ENCODE assay signal across 24 cellular contexts in genomic region chr9:5574998-5575397, GRCh38. TPM values are rescaled to one million over a fixed set of nuclear protein-coding genes. Genes with fewer than 3 reads are reported as not detected.
DNase-seq lines count a peak whose midpoint lies in the region; ATAC-seq, FAIRE-seq and TF ChIP-seq lines count a peak whose summit lies in the region.
"Had no signal": no experiment of that assay in that cellular context is flagged by ENCODE, and none has a peak within 500 bp of the region (broad histone marks: within the 10 kb centered on the region; RNA-seq: fewer than 3 reads in every experiment).

No MANE protein-coding gene starts in this region.

- H3K4me3 Mint-ChIP-seq in dendritic cell treated with granulocyte-macrophage colony-stimulating factor and Interleukin-4, amounts not matched to agents 40 ng/mL and 50 ng/mL, for 4 days = no peak overlapping the region
- H3K4me3 Mint-ChIP-seq: activated naive CD8-positive, alpha-beta T cell treated with anti-CD3 and anti-CD28 coated beads, Interleukin-2, amount 10 ng/mL, durations not matched to agents 7 days and 5 days; activated T-helper 17 cell treated with anti-CD3 and anti-CD28 coated beads, Interleukin-2, amount 50 U/mL, for 72 hours; neural crest cell; type B pancreatic cell had no signal

- no peaks in the 10 kb centered on the region for H3K27me3 ChIP-seq in foreskin keratinocyte
- H3K27me3 ChIP-seq: body of pancreas, Peyer's patch, stomach had no signal

- no peak overlapping the region for H3K4me3 ChIP-seq in GM12865 (ENCODE audit: low read depth, low read length)
- H3K4me3 ChIP-seq: body of pancreas, Peyer's patch, psoas muscle, stomach had no signal

- H3K36me3 Mint-ChIP-seq in dendritic cell treated with granulocyte-macrophage colony-stimulating factor and Interleukin-4, amounts not matched to agents 40 ng/mL and 50 ng/mL, for 4 days (ENCODE audit: low read depth) = peaks cover 65% of the 10 kb centered on the region

- peaks cover 12% of the 10 kb centered on the region for H3K4me1 ChIP-seq in foreskin keratinocyte
- H3K4me1 ChIP-seq: body of pancreas, Peyer's patch, stomach had no signal

- no peak overlapping the region for H3K27ac ChIP-seq in foreskin keratinocyte
- H3K27ac ChIP-seq: body of pancreas, Peyer's patch, psoas muscle, stomach had no signal

- DNase-seq in CD1c-positive myeloid dendritic cell (ENCODE audit: extremely low spot score) (peak; percentile 24), GM12865 (ENCODE audit: low read depth) (peak; percentile 36), MV-4-11 (lab: John Stamatoyannopoulos, UW) (peak; percentile 11), foreskin keratinocyte (no peak), NCI-H2196 treated with DMSO at 0.1 percent for 48 hours (lab: John Stamatoyannopoulos, UW; ENCODE audit: unreplicated experiment) (no peak), RCC 7860 (ENCODE audit: low spot score) (no peak)
- no peak for DNase-seq in activated naive CD4-positive, alpha-beta T cell treated with anti-CD3 and anti-CD28 coated beads, Interleukin-2, amount 50 U/mL, for 16 hours
- DNase-seq: activated CD4-positive, alpha-beta T cell treated with anti-CD3 and anti-CD28 coated beads for 4 hours; activated naive CD8-positive, alpha-beta T cell treated with anti-CD3 and anti-CD28 coated beads, Interleukin-2, amount 10 ng/mL, durations not matched to agents 7 days and 5 days; body of pancreas; cortex of kidney; KBM-7; NCI-H1092 treated with DMSO at 0.1 percent for 48 hours; NCI-H2081 treated with DMSO at 0.1 percent for 48 hours; Peyer's patch; psoas muscle; small intestine; stimulated activated CD4-positive, alpha-beta T cell treated with anti-CD3 and anti-CD28 coated beads, Interleukin-2, amount 100 ng/mL, for 48 hours; stomach had no signal

- intact Hi-C loops in dendritic cell treated with granulocyte-macrophage colony-stimulating factor and Interleukin-4, amounts not matched to agents 40 ng/mL and 50 ng/mL, for 4 days (cut with micrococcal nuclease) = loop anchor here (5.0 kb wide), 1 partner anchor 118 kb away; no protein-coding TSS in a partner anchor

- no peak for FAIRE-seq in RCC 7860 (lab: Jason Lieb, UNC)
- FAIRE-seq: frontal cortex, small intestine had no signal

- no peaks in the 10 kb centered on the region for H3K9me3 Mint-ChIP-seq in dendritic cell treated with granulocyte-macrophage colony-stimulating factor and Interleukin-4, amounts not matched to agents 40 ng/mL and 50 ng/mL, for 4 days
- H3K9me3 Mint-ChIP-seq: activated T-helper 17 cell treated with anti-CD3 and anti-CD28 coated beads, Interleukin-2, amount 50 U/mL, for 72 hours had no signal

- peak overlapping the region; percentile 45 for H3K27ac Mint-ChIP-seq in dendritic cell treated with granulocyte-macrophage colony-stimulating factor and Interleukin-4, amounts not matched to agents 40 ng/mL and 50 ng/mL, for 4 days
- H3K27ac Mint-ChIP-seq: activated naive CD8-positive, alpha-beta T cell treated with anti-CD3 and anti-CD28 coated beads, Interleukin-2, amount 10 ng/mL, durations not matched to agents 7 days and 5 days; activated T-helper 17 cell treated with anti-CD3 and anti-CD28 coated beads, Interleukin-2, amount 50 U/mL, for 72 hours; type B pancreatic cell had no signal

- peaks cover 19% of the 10 kb centered on the region for H3K4me1 Mint-ChIP-seq in dendritic cell treated with granulocyte-macrophage colony-stimulating factor and Interleukin-4, amounts not matched to agents 40 ng/mL and 50 ng/mL, for 4 days (ENCODE audit: low read depth)
- H3K4me1 Mint-ChIP-seq: neural crest cell had no signal

- H3K27me3 Mint-ChIP-seq in dendritic cell treated with granulocyte-macrophage colony-stimulating factor and Interleukin-4, amounts not matched to agents 40 ng/mL and 50 ng/mL, for 4 days = no peaks in the 10 kb centered on the region
- H3K27me3 Mint-ChIP-seq: activated naive CD8-positive, alpha-beta T cell treated with anti-CD3 and anti-CD28 coated beads, Interleukin-2, amount 10 ng/mL, durations not matched to agents 7 days and 5 days; activated T-helper 17 cell treated with anti-CD3 and anti-CD28 coated beads, Interleukin-2, amount 50 U/mL, for 72 hours; type B pancreatic cell had no signal

- peak; percentile 5 for TF ChIP-seq CTCF in GM12865 (IDR thresholded peaks at IDR 0.05; ENCODE audit: insufficient read depth, low read depth, low read length, missing control alignments)
- no peak for TF ChIP-seq CTCF in foreskin keratinocyte (conservative IDR thresholded peaks at IDR 0.05)

- no peak for ATAC-seq in foreskin keratinocyte
- ATAC-seq: activated T-helper 17 cell treated with anti-CD3 and anti-CD28 coated beads, Interleukin-2, amount 50 U/mL, for 72 hours; body of pancreas; psoas muscle had no signal

RNA-seq across cellular contexts. Expression of gene RIC1, which starts 53.9 kb away (rescaled TPM):
- total RNA-seq in foreskin keratinocyte = 15.6 TPM in 2 replicates
- 2.4 and 3.0 TPM in 2 replicates for polyA plus RNA-seq in foreskin keratinocyte

Comparison
In these comparisons a context has a peak if more than half of its experiments do, and no peak if none do; other contexts are left out.
1. DNase-seq: peak in CD1c-positive myeloid dendritic cell (single experiment), GM12865 (single experiment) and MV-4-11 (single experiment); none in foreskin keratinocyte (0 of 2), NCI-H2196 treated with DMSO at 0.1 percent for 48 hours (single experiment), RCC 7860 (single experiment) and activated naive CD4-positive, alpha-beta T cell treated with anti-CD3 and anti-CD28 coated beads, Interleukin-2, amount 50 U/mL, for 16 hours (single experiment).